ENCODE assay signal across 2 cellular contexts in genomic region chr12:45235-45990, GRCh38. TPM values are rescaled to one million over a fixed set of nuclear protein-coding genes. Genes with fewer than 3 reads are reported as not detected.
"Had no signal": no experiment of that assay in that cellular context is flagged by ENCODE, and none has a peak within 500 bp of the region (broad histone marks: within the 10 kb centered on the region; RNA-seq: fewer than 3 reads in every experiment).

No MANE protein-coding gene starts in this region.

RNA-seq across cellular contexts. Expression of gene IQSEC3, which starts 21.2 kb away (rescaled TPM):
- total RNA-seq: bronchial epithelial cell, SK-MEL-5 had no signal
